In genomic region chr7:155644178-155644970, GRCh38 we compare ENCODE assay signal across 1 cellular context.
TF ChIP-seq lines count a peak whose summit lies in the region.

A gene with protein sequence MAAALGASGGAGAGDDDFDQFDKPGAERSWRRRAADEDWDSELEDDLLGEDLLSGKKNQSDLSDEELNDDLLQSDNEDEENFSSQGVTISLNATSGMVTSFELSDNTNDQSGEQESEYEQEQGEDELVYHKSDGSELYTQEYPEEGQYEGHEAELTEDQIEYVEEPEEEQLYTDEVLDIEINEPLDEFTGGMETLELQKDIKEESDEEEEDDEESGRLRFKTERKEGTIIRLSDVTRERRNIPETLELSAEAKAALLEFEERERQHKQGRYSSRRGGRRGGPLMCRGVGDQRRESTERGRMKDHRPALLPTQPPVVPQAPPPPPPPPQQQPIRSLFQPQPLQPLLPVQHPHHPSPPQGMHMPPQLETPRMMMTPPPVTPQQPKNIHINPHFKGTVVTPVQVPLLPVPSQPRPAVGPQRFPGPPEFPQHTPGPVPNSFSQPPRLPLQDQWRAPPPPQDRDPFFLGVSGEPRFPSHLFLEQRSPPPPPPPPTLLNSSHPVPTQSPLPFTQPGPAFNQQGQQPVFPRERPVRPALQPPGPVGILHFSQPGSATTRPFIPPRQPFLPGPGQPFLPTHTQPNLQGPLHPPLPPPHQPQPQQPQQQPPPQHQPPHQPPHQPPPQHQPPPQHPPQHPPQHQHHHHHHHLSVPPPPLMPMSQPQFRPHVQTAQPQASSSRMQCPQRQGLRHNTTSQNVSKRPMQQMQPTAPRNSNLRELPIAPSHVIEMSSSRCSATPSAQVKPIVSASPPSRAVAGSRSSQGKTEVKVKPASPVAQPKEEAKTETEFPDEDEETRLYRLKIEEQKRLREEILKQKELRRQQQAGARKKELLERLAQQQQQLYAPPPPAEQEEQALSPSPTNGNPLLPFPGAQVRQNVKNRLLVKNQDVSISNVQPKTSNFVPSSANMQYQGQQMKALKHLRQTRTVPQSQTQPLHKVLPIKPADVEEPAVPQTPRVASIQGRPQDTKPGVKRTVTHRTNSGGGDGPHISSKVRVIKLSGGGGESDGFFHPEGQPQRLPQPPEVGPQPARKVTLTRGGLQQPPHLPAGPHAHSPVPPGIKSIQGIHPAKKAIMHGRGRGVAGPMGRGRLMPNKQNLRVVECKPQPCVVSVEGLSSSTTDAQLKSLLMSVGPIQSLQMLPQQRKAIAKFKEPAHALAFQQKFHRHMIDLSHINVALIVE (plus strand): TSS chr7:155644661. CDS start chr7:155644877, 216 bp downstream.

TF ChIP-seq in HepG2, 621 proteins besides CTCF, POLR2A, EP300 and RAD21 (continued from another document and continues in another):
- peak; percentile 90 for TF ChIP-seq ZNF770 (CRISPR knock-in tag; IDR thresholded peaks at IDR 0.05)
- TF ChIP-seq, protein P1, sequence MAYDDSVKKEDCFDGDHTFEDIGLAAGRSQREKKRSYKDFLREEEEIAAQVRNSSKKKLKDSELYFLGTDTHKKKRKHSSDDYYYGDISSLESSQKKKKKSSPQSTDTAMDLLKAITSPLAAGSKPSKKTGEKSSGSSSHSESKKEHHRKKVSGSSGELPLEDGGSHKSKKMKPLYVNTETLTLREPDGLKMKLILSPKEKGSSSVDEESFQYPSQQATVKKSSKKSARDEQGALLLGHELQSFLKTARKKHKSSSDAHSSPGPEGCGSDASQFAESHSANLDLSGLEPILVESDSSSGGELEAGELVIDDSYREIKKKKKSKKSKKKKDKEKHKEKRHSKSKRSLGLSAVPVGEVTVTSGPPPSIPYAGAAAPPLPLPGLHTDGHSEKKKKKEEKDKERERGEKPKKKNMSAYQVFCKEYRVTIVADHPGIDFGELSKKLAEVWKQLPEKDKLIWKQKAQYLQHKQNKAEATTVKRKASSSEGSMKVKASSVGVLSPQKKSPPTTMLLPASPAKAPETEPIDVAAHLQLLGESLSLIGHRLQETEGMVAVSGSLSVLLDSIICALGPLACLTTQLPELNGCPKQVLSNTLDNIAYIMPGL (CRISPR knock-in tag; IDR thresholded peaks at IDR 0.05; ENCODE audit: borderline replicate concordance in 1 of 2, low read depth in 1 of 2), result peak; percentile 31 to 81; a peak in 3 of 4 replicates
- TF ChIP-seq, protein P2, sequence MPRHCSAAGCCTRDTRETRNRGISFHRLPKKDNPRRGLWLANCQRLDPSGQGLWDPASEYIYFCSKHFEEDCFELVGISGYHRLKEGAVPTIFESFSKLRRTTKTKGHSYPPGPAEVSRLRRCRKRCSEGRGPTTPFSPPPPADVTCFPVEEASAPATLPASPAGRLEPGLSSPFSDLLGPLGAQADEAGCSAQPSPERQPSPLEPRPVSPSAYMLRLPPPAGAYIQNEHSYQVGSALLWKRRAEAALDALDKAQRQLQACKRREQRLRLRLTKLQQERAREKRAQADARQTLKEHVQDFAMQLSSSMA (CRISPR knock-in tag; IDR thresholded peaks at IDR 0.05), result no peak
- TF ChIP-seq, protein P3, sequence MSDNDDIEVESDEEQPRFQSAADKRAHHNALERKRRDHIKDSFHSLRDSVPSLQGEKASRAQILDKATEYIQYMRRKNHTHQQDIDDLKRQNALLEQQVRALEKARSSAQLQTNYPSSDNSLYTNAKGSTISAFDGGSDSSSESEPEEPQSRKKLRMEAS (IDR thresholded peaks at IDR 0.05), result peak; percentile 89
- TF ChIP-seq FOXA1 (IDR thresholded peaks at IDR 0.05), result no peak
- 0 out of 2 replicates have a peak, but pooled peaks have one; percentile 34 for TF ChIP-seq FOXA1 (CRISPR knock-in tag; IDR thresholded peaks at IDR 0.05)
- TF ChIP-seq PBX3 (CRISPR knock-in tag; IDR thresholded peaks at IDR 0.05; ENCODE audit: borderline replicate concordance), result no peak
- TF ChIP-seq ZNF766 (CRISPR knock-in tag; IDR thresholded peaks at IDR 0.05; ENCODE audit: borderline replicate concordance), result peak; percentile 74; the same call in 1 of the 2 replicates
- TF ChIP-seq ZNF652 (CRISPR knock-in tag; IDR thresholded peaks at IDR 0.05; ENCODE audit: borderline replicate concordance, low read depth), result peak; percentile 90
- TF ChIP-seq PRDM4 (CRISPR knock-in tag; IDR thresholded peaks at IDR 0.05; ENCODE audit: borderline replicate concordance), result no peak
- TF ChIP-seq, protein P4, sequence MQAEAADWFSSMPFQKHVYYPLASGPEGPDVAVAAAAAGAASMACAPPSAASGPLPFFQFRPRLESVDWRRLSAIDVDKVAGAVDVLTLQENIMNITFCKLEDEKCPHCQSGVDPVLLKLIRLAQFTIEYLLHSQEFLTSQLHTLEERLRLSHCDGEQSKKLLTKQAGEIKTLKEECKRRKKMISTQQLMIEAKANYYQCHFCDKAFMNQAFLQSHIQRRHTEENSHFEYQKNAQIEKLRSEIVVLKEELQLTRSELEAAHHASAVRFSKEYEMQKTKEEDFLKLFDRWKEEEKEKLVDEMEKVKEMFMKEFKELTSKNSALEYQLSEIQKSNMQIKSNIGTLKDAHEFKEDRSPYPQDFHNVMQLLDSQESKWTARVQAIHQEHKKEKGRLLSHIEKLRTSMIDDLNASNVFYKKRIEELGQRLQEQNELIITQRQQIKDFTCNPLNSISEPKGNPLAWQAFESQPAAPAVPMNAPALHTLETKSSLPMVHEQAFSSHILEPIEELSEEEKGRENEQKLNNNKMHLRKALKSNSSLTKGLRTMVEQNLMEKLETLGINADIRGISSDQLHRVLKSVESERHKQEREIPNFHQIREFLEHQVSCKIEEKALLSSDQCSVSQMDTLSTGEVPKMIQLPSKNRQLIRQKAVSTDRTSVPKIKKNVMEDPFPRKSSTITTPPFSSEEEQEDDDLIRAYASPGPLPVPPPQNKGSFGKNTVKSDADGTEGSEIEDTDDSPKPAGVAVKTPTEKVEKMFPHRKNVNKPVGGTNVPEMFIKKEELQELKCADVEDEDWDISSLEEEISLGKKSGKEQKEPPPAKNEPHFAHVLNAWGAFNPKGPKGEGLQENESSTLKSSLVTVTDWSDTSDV (CRISPR knock-in tag; IDR thresholded peaks at IDR 0.05), result 0 out of 2 replicates have a peak, but pooled peaks have one; percentile 69
- 0 out of 2 replicates have a peak, but pooled peaks have one; percentile 42 for TF ChIP-seq NFATC3 (CRISPR knock-in tag; IDR thresholded peaks at IDR 0.05)
- TF ChIP-seq POLR2AphosphoS5 (IDR thresholded peaks at IDR 0.05; ENCODE audit: low read depth, low read length), result peak; percentile 92
- no peak for TF ChIP-seq ZNF33A (CRISPR knock-in tag; IDR thresholded peaks at IDR 0.05; ENCODE audit: borderline replicate concordance)
- peak; percentile 44; the same call in 1 of the 2 replicates for TF ChIP-seq ZNF816 (CRISPR knock-in tag; IDR thresholded peaks at IDR 0.05; ENCODE audit: borderline replicate concordance)
- TF ChIP-seq SKI (IDR thresholded peaks at IDR 0.05; ENCODE audit: partially characterized antibody), result no peak
- TF ChIP-seq ZNF441 (CRISPR knock-in tag; IDR thresholded peaks at IDR 0.05; ENCODE audit: borderline replicate concordance), result no peak
- TF ChIP-seq ZBTB7B (CRISPR knock-in tag; IDR thresholded peaks at IDR 0.05), result peak; percentile 8; the same call in 1 of the 2 replicates
- peak; percentile 74 for TF ChIP-seq ELF1 (CRISPR knock-in tag; IDR thresholded peaks at IDR 0.05)
- peak; percentile 54; the same call in 1 of the 2 replicates for TF ChIP-seq UBTF (CRISPR knock-in tag; IDR thresholded peaks at IDR 0.05)
- TF ChIP-seq, protein P5, sequence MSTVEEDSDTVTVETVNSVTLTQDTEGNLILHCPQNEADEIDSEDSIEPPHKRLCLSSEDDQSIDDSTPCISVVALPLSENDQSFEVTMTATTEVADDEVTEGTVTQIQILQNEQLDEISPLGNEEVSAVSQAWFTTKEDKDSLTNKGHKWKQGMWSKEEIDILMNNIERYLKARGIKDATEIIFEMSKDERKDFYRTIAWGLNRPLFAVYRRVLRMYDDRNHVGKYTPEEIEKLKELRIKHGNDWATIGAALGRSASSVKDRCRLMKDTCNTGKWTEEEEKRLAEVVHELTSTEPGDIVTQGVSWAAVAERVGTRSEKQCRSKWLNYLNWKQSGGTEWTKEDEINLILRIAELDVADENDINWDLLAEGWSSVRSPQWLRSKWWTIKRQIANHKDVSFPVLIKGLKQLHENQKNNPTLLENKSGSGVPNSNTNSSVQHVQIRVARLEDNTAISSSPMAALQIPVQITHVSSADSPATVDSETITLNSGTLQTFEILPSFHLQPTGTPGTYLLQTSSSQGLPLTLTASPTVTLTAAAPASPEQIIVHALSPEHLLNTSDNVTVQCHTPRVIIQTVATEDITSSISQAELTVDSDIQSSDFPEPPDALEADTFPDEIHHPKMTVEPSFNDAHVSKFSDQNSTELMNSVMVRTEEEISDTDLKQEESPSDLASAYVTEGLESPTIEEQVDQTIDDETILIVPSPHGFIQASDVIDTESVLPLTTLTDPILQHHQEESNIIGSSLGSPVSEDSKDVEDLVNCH (CRISPR knock-in tag; IDR thresholded peaks at IDR 0.05), result no peak
- TF ChIP-seq ZFP37 (CRISPR knock-in tag; IDR thresholded peaks at IDR 0.05; ENCODE audit: borderline replicate concordance), result 0 out of 2 replicates have a peak, but pooled peaks have one; percentile 38
- TF ChIP-seq E2F5 (CRISPR knock-in tag; conservative IDR thresholded peaks at IDR 0.05), result no peak
